ENCODE assay signal across 23 cellular contexts in the genomic region with DNA sequence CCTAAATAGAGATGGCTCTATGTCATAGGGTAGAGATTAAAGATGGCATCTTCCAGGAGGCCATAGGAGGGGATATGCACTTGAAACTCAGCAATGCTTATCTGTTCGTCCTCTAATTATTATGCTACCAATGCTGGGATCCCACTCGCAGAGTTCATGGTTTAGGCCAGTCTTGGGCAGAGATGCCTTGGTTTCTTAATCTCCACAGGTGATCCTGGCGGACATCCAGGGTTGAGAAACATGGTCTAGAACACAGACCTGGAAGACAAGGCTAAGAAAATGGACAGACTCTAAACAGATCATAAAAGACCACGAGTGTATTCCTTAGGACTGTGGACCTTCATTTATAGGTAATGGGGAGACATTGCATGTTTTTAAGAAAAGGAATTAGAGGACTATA.
"Had no signal": no experiment of that assay in that cellular context is flagged by ENCODE, and none has a peak within 500 bp of the region (broad histone marks: within the 10 kb centered on the region; RNA-seq: fewer than 3 reads in every experiment).

No MANE protein-coding gene starts in this region.

- H3K27ac Mint-ChIP-seq: dendritic cell treated with granulocyte-macrophage colony-stimulating factor and Interleukin-4, amounts not matched to agents 40 ng/mL and 50 ng/mL, for 4 days; effector memory CD8-positive, alpha-beta T cell; endodermal cell had no signal

- H3K4me1 ChIP-seq: colonic mucosa, gastroesophageal sphincter had no signal

- H3K4me3 ChIP-seq: colonic mucosa, coronary artery, dorsolateral prefrontal cortex, esophagus squamous epithelium, gastrocnemius medialis, gastroesophageal sphincter, heart left ventricle, heart right ventricle had no signal

- H3K9me3 ChIP-seq: colonic mucosa, esophagus squamous epithelium, gastrocnemius medialis, gastroesophageal sphincter, heart left ventricle, heart right ventricle had no signal

- H3K27me3 ChIP-seq: colonic mucosa, foreskin keratinocyte, gastrocnemius medialis, gastroesophageal sphincter had no signal

- H3K9me3 Mint-ChIP-seq: dendritic cell treated with granulocyte-macrophage colony-stimulating factor and Interleukin-4, amounts not matched to agents 40 ng/mL and 50 ng/mL, for 4 days; endodermal cell had no signal

- H3K4me1 Mint-ChIP-seq: endodermal cell had no signal

- DNase-seq: colonic mucosa; cortex of kidney; dermis blood vessel endothelial cell; dorsolateral prefrontal cortex; effector CD4-positive, alpha-beta T cell; effector CD8-positive, alpha-beta T cell; effector memory CD4-positive, alpha-beta T cell; effector memory CD8-positive, alpha-beta T cell; endodermal cell; erythroblast; esophagus squamous epithelium; foreskin fibroblast; foreskin keratinocyte; foreskin melanocyte; gastrocnemius medialis; glutamatergic neuron; head of caudate nucleus; heart left ventricle; heart right ventricle had no signal

- H3K27ac ChIP-seq: colonic mucosa, coronary artery, dorsolateral prefrontal cortex, epithelial cell of prostate, esophagus squamous epithelium, foreskin keratinocyte, gastrocnemius medialis, gastroesophageal sphincter, heart left ventricle, heart right ventricle had no signal

- H3K4me3 Mint-ChIP-seq: dendritic cell treated with granulocyte-macrophage colony-stimulating factor and Interleukin-4, amounts not matched to agents 40 ng/mL and 50 ng/mL, for 4 days; effector memory CD8-positive, alpha-beta T cell; endodermal cell had no signal

- H3K36me3 ChIP-seq: colonic mucosa, esophagus squamous epithelium, gastrocnemius medialis, gastroesophageal sphincter, heart left ventricle, heart right ventricle had no signal
